ENCODE assay signal across 8 cellular contexts in genomic region chr1:33086384-33086850, GRCh38. TPM values are rescaled to one million over a fixed set of nuclear protein-coding genes. Genes with fewer than 3 reads are reported as not detected.
DNase-seq lines count a peak whose midpoint lies in the region; ATAC-seq and TF ChIP-seq lines count a peak whose summit lies in the region.

No MANE protein-coding gene starts in this region.

- POLR2A ChIA-PET in WTC11 (lab: Charles Lee): interaction anchor here (0.6 kb wide), 2 partner anchors 96 to 249 kb away, joined by 4 read pairs; no protein-coding TSS in a partner anchor

- H3K4me1 Mint-ChIP-seq in WTC11: peaks cover 11% of the 10 kb centered on the region
- peaks cover under 1% of the 10 kb centered on the region for H3K4me1 Mint-ChIP-seq in endodermal cell

- H3K36me3 Mint-ChIP-seq in WTC11 (no peaks in the 10 kb centered on the region), endodermal cell (ENCODE audit: low read depth) (no peaks in the 10 kb centered on the region)

- WGBS in endodermal cell (ENCODE audit: insufficient coverage in 1 of 2, insufficient read length in 1 of 2), 2 experiments: 43 to 45% methylated on average over 8 to 12 of the region's 12 CpGs
- 20 to 32% (median 26%) methylated on average over 11 to 12 of the region's 12 CpGs for WGBS in stomach, 5 donors

- intact Hi-C loops in stomach (cut with DNase I; ENCODE audit: low total_unique reads): no loop called here

- no peak overlapping the region for H3K9ac ChIP-seq in endodermal cell (ENCODE audit: extremely low read depth, low read length, poor library complexity, severe bottlenecking)

- peaks cover 51% of the 10 kb centered on the region for H3K27me3 Mint-ChIP-seq in WTC11 (ENCODE audit: low read depth)
- H3K27me3 Mint-ChIP-seq in endodermal cell (ENCODE audit: insufficient read depth): peaks cover 51% of the 10 kb centered on the region

- H3K4me1 ChIP-seq in endodermal cell (ENCODE audit: control insufficient read depth, insufficient read depth, low read length) (no peaks in the 10 kb centered on the region), stomach (peaks cover 7 to 14% (median 9%) of the 10 kb centered on the region in 4 donors)

- ATAC-seq in WTC11 (peak; percentile 91), HG02885 (IDR thresholded peaks at IDR 0.05; ENCODE audit: poor library complexity, unreplicated experiment) (no peak)

- CTCF ChIA-PET in WTC11 (lab: Charles Lee): interaction anchor here (0.5 to 2.4 kb wide), 47 partner anchors 8 to 592 kb away, joined by 3 to 36 read pairs (median 5); partner anchors contain the start of gene TRIM62

- H3K27me3 ChIP-seq in endodermal cell (ENCODE audit: control insufficient read depth, insufficient read depth, low read length, poor library complexity, severe bottlenecking) (peaks cover 48% of the 10 kb centered on the region), stomach (peaks cover 0 to 6% (median 0%) of the 10 kb centered on the region in 3 donors)

- H3K4me3 ChIP-seq in endodermal cell (ENCODE audit: low read length) (no peak overlapping the region), stomach (no peak overlapping the region)

- no peak for TF ChIP-seq POLR2A in stomach (IDR thresholded peaks at IDR 0.05)

- TF ChIP-seq CTCF in WTC11 (IDR thresholded peaks at IDR 0.05) (peak; percentile 76), endodermal cell (conservative IDR thresholded peaks at IDR 0.05) (peak; percentile 87), stomach (IDR thresholded peaks at IDR 0.05) (peak in 5 of 7 experiments; percentile 52 to 70 (median 65))

- H3K9me3 ChIP-seq in endodermal cell (ENCODE audit: control insufficient read depth, low read length) (no peaks in the 10 kb centered on the region), stomach (no peaks in the 10 kb centered on the region)

- H3K27ac Mint-ChIP-seq in WTC11: no peak overlapping the region
- H3K27ac Mint-ChIP-seq in endodermal cell: no peak overlapping the region

- no peaks in the 10 kb centered on the region for H3K9me3 Mint-ChIP-seq in WTC11
- no peaks in the 10 kb centered on the region for H3K9me3 Mint-ChIP-seq in endodermal cell

- no peak overlapping the region for H3K27ac ChIP-seq in endodermal cell (ENCODE audit: low read depth, low read length)
- no peak overlapping the region for H3K27ac ChIP-seq in stomach

- TF ChIP-seq EP300 in stomach (IDR thresholded peaks at IDR 0.05): no peak

- H3K36me3 ChIP-seq in endodermal cell (ENCODE audit: control insufficient read depth, insufficient read depth, low read length) (no peaks in the 10 kb centered on the region), stomach (peaks cover 0 to 7% (median 0%) of the 10 kb centered on the region in 4 donors)

- H3K4me3 Mint-ChIP-seq in WTC11 (no peak overlapping the region), endodermal cell (no peak overlapping the region)

- peak; percentile 5 for DNase-seq in NCI-H2171 treated with DMSO at 0.1 percent for 48 hours (lab: John Stamatoyannopoulos, UW)
- no peak for DNase-seq in NCI-H2171 (lab: John Stamatoyannopoulos, UW)
- DNase-seq in NCI-H2196 treated with DMSO at 0.1 percent for 48 hours (lab: John Stamatoyannopoulos, UW; ENCODE audit: unreplicated experiment): peak; percentile 44
- peak; percentile 84 for DNase-seq in WTC11 (ENCODE audit: low spot score)
- DNase-seq in endodermal cell: peak; percentile 92
- peak; percentile 86 to 89 for DNase-seq in lung microvascular endothelial cell (ENCODE audit: low read depth in 2 of 2)
- peak; percentile 77 for DNase-seq in stomach

TF ChIP-seq in WTC11, 78 proteins besides CTCF, POLR2A, EP300 and RAD21:
- TF ChIP-seq SMAD3 (CRISPR knock-in tag; IDR thresholded peaks at IDR 0.05; ENCODE audit: borderline replicate concordance) (0 out of 2 replicates have a peak, but pooled peaks have one; percentile 60), ZNF532 (CRISPR knock-in tag; IDR thresholded peaks at IDR 0.05; ENCODE audit: borderline replicate concordance) (no peak)
TF ChIP-seq in WTC11: peak in this region for 1.

RNA-seq across cellular contexts. Expression of gene AZIN2, which starts 5.5 kb away (rescaled TPM):
- total RNA-seq in WTC11 (2021) (0.89 to 1.7 TPM (median 1.1 TPM) in 3 replicates), endodermal cell (1 to 10 TPM; 1.7 to 3.0 TPM), lung microvascular endothelial cell (0.60 and 0.65 TPM in 2 replicates), stomach (10 to 100 TPM in 2 of 5 donors, 1 to 10 TPM in 2, not detected in 1; 2.0 to 39.7 (median 6.8) TPM)
- 3.2 TPM for polyA plus RNA-seq in endodermal cell (2013, experiment 1 of 2)
- 4.7 TPM for polyA plus RNA-seq in endodermal cell (2013, experiment 2 of 2)
- polyA plus RNA-seq in stomach: 1 to 10 TPM in 2 of 3 donors, under 1 TPM in 1; 0.61 to 2.0 (median 1.1) TPM

RNA-seq across cellular contexts. Expression of gene AK2, which starts 49.7 kb away (rescaled TPM):
- 124 to 132 TPM (median 130 TPM) in 3 replicates for total RNA-seq in WTC11 (2021)
- total RNA-seq in endodermal cell: 100 to 1,000 TPM; 114 to 118 TPM
- polyA plus RNA-seq in endodermal cell (2013, experiment 1 of 2): 131 TPM
- 97.3 TPM for polyA plus RNA-seq in endodermal cell (2013, experiment 2 of 2)
- 46.2 and 54.6 TPM in 2 replicates for total RNA-seq in lung microvascular endothelial cell
- total RNA-seq in stomach: 100 to 1,000 TPM in 4 of 5 donors, 10 to 100 TPM in 1; 71.0 to 263 (median 124) TPM
- 100 to 1,000 TPM in 2 of 3 donors, 10 to 100 TPM in 1; 98.8 to 129 (median 107) TPM for polyA plus RNA-seq in stomach
